22 cellular contexts compared by ENCODE assay signal in genomic region chr2:176546550-176546949, GRCh38.
DNase-seq lines count a peak whose midpoint lies in the region; ATAC-seq and TF ChIP-seq lines count a peak whose summit lies in the region.
"Had no signal": no experiment of that assay in that cellular context is flagged by ENCODE, and none has a peak within 500 bp of the region (broad histone marks: within the 10 kb centered on the region; RNA-seq: fewer than 3 reads in every experiment).

No MANE protein-coding gene starts in this region.

- no peaks in the 10 kb centered on the region for H3K27me3 ChIP-seq in neural cell (ENCODE audit: insufficient read depth, low read depth, low read length)
- H3K27me3 ChIP-seq: BE2C, BLaER1 had no signal

- H3K27ac ChIP-seq in neural cell (ENCODE audit: low read length) = no peak overlapping the region
- H3K27ac ChIP-seq: BLaER1 had no signal

- no peak overlapping the region for H3K4me3 Mint-ChIP-seq in stimulated activated naive CD8-positive, alpha-beta T cell treated with anti-CD3 and anti-CD28 coated beads, Interleukin-15, amount 100 ng/mL, for 72 hours
- H3K4me3 Mint-ChIP-seq: CD4-positive, alpha-beta memory T cell; CD4-positive, CD25-positive, alpha-beta regulatory T cell; CD8-positive, alpha-beta memory T cell had no signal

- H2AFZ ChIP-seq in neural cell (ENCODE audit: low read depth, low read length) = peak overlapping the region; percentile 2

- no peak overlapping the region for H3K27ac Mint-ChIP-seq in stimulated activated naive CD8-positive, alpha-beta T cell treated with anti-CD3 and anti-CD28 coated beads, Interleukin-15, amount 100 ng/mL, for 72 hours
- H3K27ac Mint-ChIP-seq: CD14-positive monocyte; CD4-positive, alpha-beta memory T cell; CD4-positive, CD25-positive, alpha-beta regulatory T cell had no signal

- no peaks in the 10 kb centered on the region for H3K4me1 Mint-ChIP-seq in stimulated activated naive CD8-positive, alpha-beta T cell treated with anti-CD3 and anti-CD28 coated beads, Interleukin-15, amount 100 ng/mL, for 72 hours
- H3K4me1 Mint-ChIP-seq: CD14-positive monocyte; CD4-positive, alpha-beta memory T cell; CD4-positive, CD25-positive, alpha-beta regulatory T cell; CD8-positive, alpha-beta memory T cell had no signal

- no peaks in the 10 kb centered on the region for H3F3A ChIP-seq in neural cell (ENCODE audit: insufficient read depth, low read length, poor library complexity, severe bottlenecking)

- no peaks in the 10 kb centered on the region for H3K9me3 Mint-ChIP-seq in stimulated activated naive CD8-positive, alpha-beta T cell treated with anti-CD3 and anti-CD28 coated beads, Interleukin-15, amount 100 ng/mL, for 72 hours
- H3K9me3 Mint-ChIP-seq: CD4-positive, alpha-beta memory T cell; CD4-positive, CD25-positive, alpha-beta regulatory T cell; CD8-positive, alpha-beta memory T cell had no signal

- TF ChIP-seq RAD21 in neural cell (conservative IDR thresholded peaks at IDR 0.05) = no peak

- H3K9me3 ChIP-seq in neural cell (ENCODE audit: low read length) = no peaks in the 10 kb centered on the region
- H3K9me3 ChIP-seq: BE2C, BLaER1 had no signal

- H3K4me3 ChIP-seq in neural cell (ENCODE audit: low read length) = no peak overlapping the region
- H3K4me3 ChIP-seq: BLaER1 had no signal

- no peak for TF ChIP-seq EP300 in neural cell (conservative IDR thresholded peaks at IDR 0.05; ENCODE audit: poor library complexity, severe bottlenecking)

- no peak for TF ChIP-seq CTCF in neural cell (IDR thresholded peaks at IDR 0.05; ENCODE audit: poor library complexity, severe bottlenecking)

- H3K79me2 ChIP-seq in neural cell (replicated peaks; ENCODE audit: insufficient read depth, low read length) = no peaks in the 10 kb centered on the region

- DNase-seq in stimulated activated naive CD8-positive, alpha-beta T cell treated with anti-CD3 and anti-CD28 coated beads, Interleukin-15, Interleukin-2, amounts not matched to agents 100 U/mL and 50 U/mL, for 24 hours = no peak
- no peak for DNase-seq in stimulated activated naive CD8-positive, alpha-beta T cell treated with anti-CD3 and anti-CD28 coated beads, Interleukin-15, amount 100 ng/mL, for 72 hours
- peak; percentile 99 for DNase-seq in SK-N-DZ (ENCODE audit: low spot score)
- peak; percentile 59 for DNase-seq in islet precursor cell
- no peak for DNase-seq in DMS153 treated with DMSO at 0.1 percent for 48 hours (lab: John Stamatoyannopoulos, UW; ENCODE audit: unreplicated experiment)
- no peak for DNase-seq in stimulated activated CD4-positive, alpha-beta T cell treated with anti-CD3 and anti-CD28 coated beads, Interleukin-4, amount 100 ng/mL, for 24 hours
- DNase-seq: 8988T; ACHN; BE2C; C1 segment of cervical spinal cord; CD4-positive, alpha-beta memory T cell; CD4-positive, CD25-positive, alpha-beta regulatory T cell; CD8-positive, alpha-beta memory T cell; COR-L47; DMS 273 treated with DMSO at 0.1 percent for 48 hours; DMS153; DMS79 treated with DMSO at 0.1 percent for 48 hours; GF-D8 had no signal

- no peak overlapping the region for H3K9ac ChIP-seq in neural cell (ENCODE audit: low read length)
- H3K9ac ChIP-seq: BLaER1 had no signal

- no peak overlapping the region for H3K4me2 ChIP-seq in neural cell (ENCODE audit: low read length)
- H3K4me2 ChIP-seq: BLaER1 had no signal

- H4K20me1 ChIP-seq in neural cell (ENCODE audit: insufficient read depth) = no peaks in the 10 kb centered on the region
- H4K20me1 ChIP-seq: BLaER1 had no signal

- peaks cover 27% of the 10 kb centered on the region for H3K27me3 Mint-ChIP-seq in stimulated activated naive CD8-positive, alpha-beta T cell treated with anti-CD3 and anti-CD28 coated beads, Interleukin-15, amount 100 ng/mL, for 72 hours

- no peaks in the 10 kb centered on the region for H3K36me3 ChIP-seq in neural cell (ENCODE audit: insufficient read depth, low read length)
- H3K36me3 ChIP-seq: BE2C, BLaER1 had no signal

- H3K9me2 ChIP-seq in neural cell (ENCODE audit: insufficient read depth, low read length) = no peaks in the 10 kb centered on the region

- ATAC-seq in stimulated activated naive CD8-positive, alpha-beta T cell treated with anti-CD3 and anti-CD28 coated beads, Interleukin-15, Interleukin-2, amounts not matched to agents 100 U/mL and 50 U/mL, for 24 hours = peak; percentile 23
- ATAC-seq in stimulated activated naive CD8-positive, alpha-beta T cell treated with anti-CD3 and anti-CD28 coated beads, Interleukin-15, amount 100 ng/mL, for 72 hours = no peak
- ATAC-seq in GM18511 (IDR thresholded peaks at IDR 0.05; ENCODE audit: unreplicated experiment) = no peak

TF ChIP-seq in neural cell, 6 proteins besides CTCF, POLR2A, EP300 and RAD21:
- no peak for TF ChIP-seq POLR2AphosphoS5 (IDR thresholded peaks at IDR 0.05)
- no peak for TF ChIP-seq SMC3 (conservative IDR thresholded peaks at IDR 0.05; ENCODE audit: poor library complexity)
- TF ChIP-seq REST (IDR thresholded peaks at IDR 0.05; ENCODE audit: borderline replicate concordance) = no peak
- no peak for TF ChIP-seq TAF1 (IDR thresholded peaks at IDR 0.05; ENCODE audit: low read depth)
- TF ChIP-seq EZH2 (IDR thresholded peaks at IDR 0.05; ENCODE audit: borderline replicate concordance, insufficient read depth, low read length, poor library complexity, severe bottlenecking) = no peak
- TF ChIP-seq MXI1 (conservative IDR thresholded peaks at IDR 0.05; ENCODE audit: poor library complexity, severe bottlenecking) = no peak

Comparison
In these comparisons a context has a peak if more than half of its experiments do, and no peak if none do; other contexts are left out.
1. DNase-seq: peak in SK-N-DZ (single experiment) and islet precursor cell (single experiment); none in stimulated activated naive CD8-positive, alpha-beta T cell treated with anti-CD3 and anti-CD28 coated beads, Interleukin-15, Interleukin-2, amounts not matched to agents 100 U/mL and 50 U/mL, for 24 hours (single experiment), stimulated activated naive CD8-positive, alpha-beta T cell treated with anti-CD3 and anti-CD28 coated beads, Interleukin-15, amount 100 ng/mL, for 72 hours (0 of 2), DMS153 treated with DMSO at 0.1 percent for 48 hours (single experiment) and stimulated activated CD4-positive, alpha-beta T cell treated with anti-CD3 and anti-CD28 coated beads, Interleukin-4, amount 100 ng/mL, for 24 hours (single experiment).